In genomic region chr6:5379647-5380242, GRCh38 we compare ENCODE assay signal across 9 cellular contexts.
DNase-seq lines count a peak whose midpoint lies in the region; ATAC-seq and TF ChIP-seq lines count a peak whose summit lies in the region.
"Had no signal": no experiment of that assay in that cellular context is flagged by ENCODE, and none has a peak within 500 bp of the region (broad histone marks: within the 10 kb centered on the region; RNA-seq: fewer than 3 reads in every experiment).

No MANE protein-coding gene starts in this region.

- no peak overlapping the region for H3K4me2 ChIP-seq in OCI-LY7 (ENCODE audit: low read length)

- H3K4me1 ChIP-seq in OCI-LY7 (ENCODE audit: insufficient read depth, low read length, poor library complexity, severe bottlenecking) = no peaks in the 10 kb centered on the region

- no peaks in the 10 kb centered on the region for H3K79me2 ChIP-seq in OCI-LY7 (ENCODE audit: insufficient read depth, low read depth, low read length)

- DNase-seq in BJ (ENCODE audit: low read depth) = no peak
- DNase-seq in GM19238 (ENCODE audit: insufficient read length, low spot score) = peak; percentile 23
- DNase-seq in OCI-LY7 (ENCODE audit: low spot score) = peak; percentile 46
- DNase-seq in epithelial cell of proximal tubule (ENCODE audit: low read depth) = no peak
- peak; percentile 10 to 17 for DNase-seq in stimulated activated CD4-positive, alpha-beta T cell treated with anti-CD3 and anti-CD28 coated beads, Interleukin-2, amount 100 ng/mL, for 48 hours
- DNase-seq in C1 segment of cervical spinal cord (lab: John Stamatoyannopoulos, UW) = no peak

- no peak for ATAC-seq in HG03378 (IDR thresholded peaks at IDR 0.05; ENCODE audit: unreplicated experiment)
- ATAC-seq in HG03097 (IDR thresholded peaks at IDR 0.05; ENCODE audit: low FRiP score, unreplicated experiment) = no peak

- H3K36me3 ChIP-seq in BJ (ENCODE audit: control insufficient read depth, insufficient read depth, low read length) (no peaks in the 10 kb centered on the region), OCI-LY7 (ENCODE audit: insufficient read depth, low read length) (no peaks in the 10 kb centered on the region)
- H3K36me3 ChIP-seq: neutrophil had no signal

- intact Hi-C loops in OCI-LY7 (cut with micrococcal nuclease; ENCODE audit: unreplicated experiment) = loop anchor here (2.0 kb wide), 1 partner anchor 237 kb away; no protein-coding TSS in a partner anchor

- H4K20me1 ChIP-seq in OCI-LY7 (ENCODE audit: insufficient read depth, low read length) = 0 out of 2 replicates have a peak, but pooled peaks cover 2% of the 10 kb centered on the region

- no peak overlapping the region for H3K27ac ChIP-seq in OCI-LY7 (ENCODE audit: low read depth, low read length, poor library complexity, severe bottlenecking)
- H3K27ac ChIP-seq: neutrophil had no signal

- H2AFZ ChIP-seq in OCI-LY7 (ENCODE audit: low read length) = no peak overlapping the region

- POLR2A ChIA-PET in BJ (lab: Charles Lee) = no interaction called here
- POLR2A ChIA-PET in OCI-LY7 (lab: Charles Lee) = interaction anchor here (1.5 kb wide), 1 partner anchor 9 kb away, joined by 6 read pairs; no protein-coding TSS in a partner anchor

- H3K27me3 ChIP-seq in BJ (ENCODE audit: control insufficient read depth, insufficient read depth, low read length) = no peaks in the 10 kb centered on the region
- H3K27me3 ChIP-seq: neutrophil had no signal

- CTCF ChIA-PET in BJ (lab: Yijun Ruan, JAX) = interaction anchor here (0.6 to 3.5 kb wide), 11 partner anchors 10 to 254 kb away, joined by 3 to 18 read pairs (median 4); no protein-coding TSS in a partner anchor
- CTCF ChIA-PET in OCI-LY7 (lab: Charles Lee; ENCODE audit: unreplicated experiment) = interaction anchor here (1.4 kb wide), 1 partner anchor 236 kb away, joined by 3 read pairs; no protein-coding TSS in a partner anchor

- H3K9me2 ChIP-seq in OCI-LY7 (ENCODE audit: insufficient read depth, low read length) = no peaks in the 10 kb centered on the region

- no TSS peak for BruUV-seq in OCI-LY7 (replicated peaks; lab: Mats Ljungman, UMichigan)

- peak; percentile 65 for TF ChIP-seq CTCF in BJ (IDR thresholded peaks at IDR 0.05; ENCODE audit: insufficient read depth, low read depth, low read length)
- TF ChIP-seq CTCF in OCI-LY7 (conservative IDR thresholded peaks at IDR 0.05; ENCODE audit: low read length) = peak; percentile 80
- peak; percentile 88 for TF ChIP-seq CTCF in epithelial cell of proximal tubule (conservative IDR thresholded peaks at IDR 0.05; ENCODE audit: low read depth, low read length)

- H3K9me3 ChIP-seq in OCI-LY7 (ENCODE audit: low read length) = no peaks in the 10 kb centered on the region
- H3K9me3 ChIP-seq: neutrophil had no signal

- H3K4me3 ChIP-seq in BJ (ENCODE audit: low read depth, low read length) (no peak overlapping the region), OCI-LY7 (ENCODE audit: low read depth, low read length, poor library complexity, severe bottlenecking) (no peak overlapping the region), epithelial cell of proximal tubule (ENCODE audit: low read depth, low read length) (no peak overlapping the region)

Comparison
In these comparisons a context has a peak if more than half of its experiments do, and no peak if none do; other contexts are left out.
1. DNase-seq: peak in GM19238 (single experiment), OCI-LY7 (single experiment) and stimulated activated CD4-positive, alpha-beta T cell treated with anti-CD3 and anti-CD28 coated beads, Interleukin-2, amount 100 ng/mL, for 48 hours (2 of 2); none in BJ (single experiment), epithelial cell of proximal tubule (single experiment) and C1 segment of cervical spinal cord (0 of 14).
2. Peak in every context shown above with its lines, with median percentiles within 50 percentile points of each other: CTCF ChIP-seq.